Comparison of ENCODE assay signal across 8 cellular contexts in genomic region chr12:53380797-53381738, GRCh38. TPM values are rescaled to one million over a fixed set of nuclear protein-coding genes. Genes with fewer than 3 reads are reported as not detected.
A peak's percentile ranks its signal among the peaks of the same experiment; 100 is the strongest.
DNase-seq lines count a peak whose midpoint lies in the region; ATAC-seq and TF ChIP-seq lines count a peak whose summit lies in the region.

No MANE protein-coding gene starts in this region.

- TF ChIP-seq CTCF in fibroblast of the aortic adventitia (IDR thresholded peaks at IDR 0.05; ENCODE audit: insufficient read depth, low read length), result no peak

- no peak for ATAC-seq in GM19328 (IDR thresholded peaks at IDR 0.05; ENCODE audit: unreplicated experiment)

- peak overlapping the region; percentile 69 for H3K4me3 ChIP-seq in fibroblast of the aortic adventitia (ENCODE audit: low read depth, low read length)

- no peaks in the 10 kb centered on the region for H3K9me3 Mint-ChIP-seq in T-helper 2 cell treated with Interferon-gamma antibody and Interleukin-4, amounts not matched to agents 5 μg/mL and 100 μg/mL, for 36 hours
- no peaks in the 10 kb centered on the region for H3K9me3 Mint-ChIP-seq in T-helper 1 cell treated with Interleukin-12 subunit alpha and Interleukin-12 subunit beta and Interleukin-4 antibody, amounts not matched to agents 30 μg/mL and 1 μg/mL, for 36 hours

- peaks cover 29% of the 10 kb centered on the region for H3K4me1 Mint-ChIP-seq in T-helper 2 cell treated with Interferon-gamma antibody and Interleukin-4, amounts not matched to agents 5 μg/mL and 100 μg/mL, for 36 hours (ENCODE audit: low read depth)
- peaks cover 28% of the 10 kb centered on the region for H3K4me1 Mint-ChIP-seq in T-helper 1 cell treated with Interleukin-12 subunit alpha and Interleukin-12 subunit beta and Interleukin-4 antibody, amounts not matched to agents 30 μg/mL and 1 μg/mL, for 36 hours (ENCODE audit: low read depth)

- no peaks in the 10 kb centered on the region for H3K27me3 Mint-ChIP-seq in T-helper 2 cell treated with Interferon-gamma antibody and Interleukin-4, amounts not matched to agents 5 μg/mL and 100 μg/mL, for 36 hours (ENCODE audit: low read depth)
- no peaks in the 10 kb centered on the region for H3K27me3 Mint-ChIP-seq in T-helper 1 cell treated with Interleukin-12 subunit alpha and Interleukin-12 subunit beta and Interleukin-4 antibody, amounts not matched to agents 30 μg/mL and 1 μg/mL, for 36 hours (ENCODE audit: low read depth)

- peaks cover 39% of the 10 kb centered on the region for H3K36me3 Mint-ChIP-seq in T-helper 2 cell treated with Interferon-gamma antibody and Interleukin-4, amounts not matched to agents 5 μg/mL and 100 μg/mL, for 36 hours (ENCODE audit: low read depth)
- peaks cover 33% of the 10 kb centered on the region for H3K36me3 Mint-ChIP-seq in T-helper 1 cell treated with Interleukin-12 subunit alpha and Interleukin-12 subunit beta and Interleukin-4 antibody, amounts not matched to agents 30 μg/mL and 1 μg/mL, for 36 hours (ENCODE audit: low read depth)

- H3K27ac Mint-ChIP-seq in T-helper 2 cell treated with Interferon-gamma antibody and Interleukin-4, amounts not matched to agents 5 μg/mL and 100 μg/mL, for 36 hours, result peak overlapping the region; percentile 86
- peak overlapping the region; percentile 93 for H3K27ac Mint-ChIP-seq in T-helper 1 cell treated with Interleukin-12 subunit alpha and Interleukin-12 subunit beta and Interleukin-4 antibody, amounts not matched to agents 30 μg/mL and 1 μg/mL, for 36 hours

- DNase-seq in T-helper 2 cell treated with Interferon-gamma antibody and Interleukin-4, amounts not matched to agents 5 μg/mL and 100 μg/mL, for 36 hours (ENCODE audit: low spot score), result no peak
- no peak for DNase-seq in T-helper 2 cell
- DNase-seq in fibroblast of the aortic adventitia (ENCODE audit: low read depth), result peak; percentile 51
- DNase-seq in retina, result peak; percentile 68
- DNase-seq in NCI-H526 (lab: John Stamatoyannopoulos, UW), result no peak
- no peak for DNase-seq in NCI-H2081 treated with DMSO at 0.1 percent for 48 hours (lab: John Stamatoyannopoulos, UW)

- H3K4me3 Mint-ChIP-seq in T-helper 2 cell treated with Interferon-gamma antibody and Interleukin-4, amounts not matched to agents 5 μg/mL and 100 μg/mL, for 36 hours, result peak overlapping the region; percentile 95
- H3K4me3 Mint-ChIP-seq in T-helper 1 cell treated with Interleukin-12 subunit alpha and Interleukin-12 subunit beta and Interleukin-4 antibody, amounts not matched to agents 30 μg/mL and 1 μg/mL, for 36 hours, result peak overlapping the region; percentile 92

RNA-seq across cellular contexts. Expression of gene SP1, which starts 1.1 kb away (rescaled TPM):
- total RNA-seq in fibroblast of the aortic adventitia (ENCODE audit: low replicate concordance), result 28.0 and 63.3 TPM in 2 replicates

RNA-seq across cellular contexts. Expression of gene AMHR2, which starts 42.6 kb away (rescaled TPM):
- total RNA-seq in fibroblast of the aortic adventitia (ENCODE audit: low replicate concordance), result not detected in 2 replicates

RNA-seq across cellular contexts. Expression of gene SP7, which starts 44.9 kb away (rescaled TPM):
- not detected in 2 replicates for total RNA-seq in fibroblast of the aortic adventitia (ENCODE audit: low replicate concordance)

RNA-seq across cellular contexts. Expression of gene AAAS, which starts 59.7 kb away (rescaled TPM):
- total RNA-seq in fibroblast of the aortic adventitia (ENCODE audit: low replicate concordance), result 16.4 and 46.4 TPM in 2 replicates

Comparison
In these comparisons a context has a peak if more than half of its experiments do, and no peak if none do; other contexts are left out.
1. DNase-seq: peak in fibroblast of the aortic adventitia (single experiment) and retina (single experiment); none in T-helper 2 cell treated with Interferon-gamma antibody and Interleukin-4, amounts not matched to agents 5 μg/mL and 100 μg/mL, for 36 hours (single experiment), T-helper 2 cell (0 of 5), NCI-H526 (0 of 2) and NCI-H2081 treated with DMSO at 0.1 percent for 48 hours (single experiment).